Comparison of ENCODE assay signal across 9 cellular contexts in genomic region chr11:3231851-3232744, GRCh38. TPM values are rescaled to one million over a fixed set of nuclear protein-coding genes. Genes with fewer than 3 reads are reported as not detected.
A peak's percentile ranks its signal among the peaks of the same experiment; 100 is the strongest.
DNase-seq lines count a peak whose midpoint lies in the region; ATAC-seq, FAIRE-seq and TF ChIP-seq lines count a peak whose summit lies in the region.
"Had no signal": no experiment of that assay in that cellular context is flagged by ENCODE, and none has a peak within 500 bp of the region (broad histone marks: within the 10 kb centered on the region; RNA-seq: fewer than 3 reads in every experiment).

Gene MRGPRE, minus strand, starts transcription at chr11:3232417. Its CDS starts 3,618 bp downstream, at chr11:3228799.

- ATAC-seq in HG03108 (IDR thresholded peaks at IDR 0.05; ENCODE audit: unreplicated experiment) (no peak), GM19397 (IDR thresholded peaks at IDR 0.05; ENCODE audit: unreplicated experiment) (no peak)

- peaks cover 0 to 14% (median 0%) of the 10 kb centered on the region in 3 donors for H3K27me3 ChIP-seq in sigmoid colon

- H3K9me3 ChIP-seq in sigmoid colon = no peaks in the 10 kb centered on the region

- intact Hi-C loops in sigmoid colon (cut with DNase I) = no loop called here

- TF ChIP-seq CTCF in sigmoid colon (IDR thresholded peaks at IDR 0.05) = no peak

- peak within 1 kb of the TSS in 3 of 4 donors; percentile 12 to 26 (median 22) for H3K4me3 ChIP-seq in sigmoid colon

- TF ChIP-seq POLR2A in sigmoid colon (IDR thresholded peaks at IDR 0.05) = no peak

- WGBS in sigmoid colon, 2 donors = 39 to 68% methylated on average over 39 of the region's 39 CpGs

- in situ Hi-C loops in KBM-7 (cut with MboI; ENCODE audit: low pct_unique_long_range_greater_than_20kb, low sequenced_read_pairs) = no loop called here

- H3K27ac ChIP-seq in sigmoid colon = no peak within 1 kb of the TSS

- peaks cover 0 to 10% (median 0%) of the 10 kb centered on the region in 4 donors for H3K4me1 ChIP-seq in sigmoid colon

- no peaks in the 10 kb centered on the region for H3K36me3 ChIP-seq in sigmoid colon

- no peak for FAIRE-seq in GM19239 (lab: Jason Lieb, UNC)

- DNase-seq in EH (ENCODE audit: low read depth) (peak; percentile 20), NCI-H2196 (lab: John Stamatoyannopoulos, UW; ENCODE audit: unreplicated experiment) (peak; percentile 63), globus pallidus (ENCODE audit: low spot score) (peak; percentile 5), sigmoid colon (peak; percentile 61), KBM-7 (no peak), GM19239 (ENCODE audit: insufficient read length, low spot score) (no peak)
- DNase-seq: activated B cell treated with CpG ODN at 0.5 μM for 24 hours had no signal

- no peak for TF ChIP-seq EP300 in sigmoid colon (IDR thresholded peaks at IDR 0.05)

RNA-seq across cellular contexts. Expression of gene MRGPRE, which starts in this region (rescaled TPM):
- 1 to 10 TPM in 2 of 4 donors, under 1 TPM in 1, not detected in 1; 0.33 to 1.4 (median 1.1) TPM for total RNA-seq in sigmoid colon
- polyA plus RNA-seq in sigmoid colon = under 1 TPM in 1 of 3 donors, not detected in 2; 0.10 TPM
- total RNA-seq: activated B cell treated with CpG ODN at 0.5 μM for 24 hours had no signal

Comparison
In these comparisons a context has a peak if more than half of its experiments do, and no peak if none do; other contexts are left out.
1. DNase-seq: peak in EH (single experiment), NCI-H2196 (single experiment), globus pallidus (single experiment) and sigmoid colon (single experiment); none in KBM-7 (single experiment) and GM19239 (single experiment).